1 cellular context compared by ENCODE assay signal in the genomic region with DNA sequence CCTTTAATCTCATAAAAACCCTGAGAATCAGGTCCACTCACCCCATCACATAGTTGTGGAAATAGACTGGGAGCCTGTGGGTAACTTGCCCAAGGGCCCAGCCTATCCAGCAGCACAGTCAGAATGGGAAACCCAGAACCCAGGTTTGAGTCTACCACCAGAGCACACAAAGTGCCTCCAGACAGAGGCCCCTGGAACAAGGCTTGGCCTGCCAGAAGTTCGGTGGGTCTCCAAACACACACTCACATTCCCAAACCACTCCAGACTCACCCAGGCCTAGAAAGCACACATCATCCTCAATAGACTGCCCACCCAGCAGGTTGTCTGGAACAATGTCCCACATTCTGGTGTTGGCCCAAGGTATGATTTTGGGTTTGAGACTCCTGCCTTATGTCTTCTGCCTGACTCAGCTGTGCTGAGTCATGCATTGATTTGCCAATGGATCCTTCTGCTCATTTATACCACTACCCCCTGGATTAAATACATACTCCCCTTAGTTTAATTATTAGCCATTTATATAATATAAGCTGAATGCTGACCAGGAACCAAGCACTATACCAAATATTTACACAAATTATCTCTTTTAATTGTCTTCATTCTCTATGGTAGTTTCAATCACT.
TF ChIP-seq lines count a peak whose summit lies in the region.

No MANE protein-coding gene starts in this region.

TF ChIP-seq in H1, 55 proteins besides CTCF, POLR2A, EP300 and RAD21:
- no peak for TF ChIP-seq KDM1A (IDR thresholded peaks at IDR 0.05; ENCODE audit: borderline replicate concordance, low read length)
- TF ChIP-seq RXRA (IDR thresholded peaks at IDR 0.05; ENCODE audit: insufficient read depth, low read depth, low read length): no peak
- peak; percentile 62; the same call in 1 of the 2 replicates for TF ChIP-seq BACH1 (IDR thresholded peaks at IDR 0.05; ENCODE audit: low read length)
- TF ChIP-seq TBP (IDR thresholded peaks at IDR 0.05; ENCODE audit: low read depth, low read length): no peak
- no peak for TF ChIP-seq FOSL1 (IDR thresholded peaks at IDR 0.05; ENCODE audit: insufficient read depth, low read depth, low read length)
- no peak for TF ChIP-seq SIRT6 (IDR thresholded peaks at IDR 0.05; ENCODE audit: low read length)
- TF ChIP-seq MAFK (IDR thresholded peaks at IDR 0.05; ENCODE audit: low read depth, low read length): peak; percentile 22; the same call in 1 of the 2 replicates
- no peak for TF ChIP-seq CHD2 (IDR thresholded peaks at IDR 0.05; ENCODE audit: low read length)
- TF ChIP-seq SUZ12 (IDR thresholded peaks at IDR 0.05; ENCODE audit: low read length): no peak
- no peak for TF ChIP-seq RFX5 (IDR thresholded peaks at IDR 0.05; ENCODE audit: borderline replicate concordance, low read depth, low read length)
